Comparison of ENCODE assay signal across 27 cellular contexts in genomic region chr19:3719868-3720532, GRCh38. TPM values are rescaled to one million over a fixed set of nuclear protein-coding genes. Genes with fewer than 3 reads are reported as not detected.
DNase-seq lines count a peak whose midpoint lies in the region; ATAC-seq and TF ChIP-seq lines count a peak whose summit lies in the region.
"Had no signal": no experiment of that assay in that cellular context is flagged by ENCODE, and none has a peak within 500 bp of the region (broad histone marks: within the 10 kb centered on the region; RNA-seq: fewer than 3 reads in every experiment).

No MANE protein-coding gene starts in this region.

- H3K36me3 ChIP-seq in Caco-2 (ENCODE audit: control insufficient read depth, insufficient read depth, low read length) (no peaks in the 10 kb centered on the region), PC-9 (ENCODE audit: low read depth) (no peaks in the 10 kb centered on the region), duodenal mucosa (ENCODE audit: control insufficient read depth in 1 of 2, insufficient read depth in 2 of 2, low read length in 2 of 2) (no peaks in the 10 kb centered on the region), stomach (no peaks in the 10 kb centered on the region), psoas muscle (ENCODE audit: insufficient read depth in 1 of 2, low read depth in 1 of 2) (no peaks in the 10 kb centered on the region)
- H3K36me3 ChIP-seq: BLaER1 treated with 17β-estradiol and CSF1 and Interleukin-3, amounts not matched to agents 10 nM and 100 nM had no signal

- H3K36me3 Mint-ChIP-seq in Caco-2 (ENCODE audit: insufficient read depth, unreplicated experiment), result peaks cover 14% of the 10 kb centered on the region

- H3K27ac Mint-ChIP-seq in Caco-2 (ENCODE audit: unreplicated experiment), result peak overlapping the region; percentile 93
- H3K27ac Mint-ChIP-seq: CD4-positive, alpha-beta T cell had no signal

- in situ Hi-C loops in G401 (cut with HindIII; ENCODE audit: low sequenced_read_pairs), result no loop called here

- no peaks in the 10 kb centered on the region for H3K9me2 ChIP-seq in PC-9 (ENCODE audit: insufficient read depth)

- H2AFZ ChIP-seq in PC-9, result no peak overlapping the region

- no peak overlapping the region for H3K4me3 ChIP-seq in Caco-2 (ENCODE audit: low read depth, low read length)
- H3K4me3 ChIP-seq in PC-9, result no peak overlapping the region
- peak overlapping the region in 1 of 2 donors; percentile 51 for H3K4me3 ChIP-seq in duodenal mucosa (ENCODE audit: low read depth in 1 of 2, low read length in 2 of 2)
- peak overlapping the region in 1 of 4 donors; percentile 3 for H3K4me3 ChIP-seq in stomach
- H3K4me3 ChIP-seq in psoas muscle, result no peak overlapping the region
- H3K4me3 ChIP-seq: BLaER1 treated with 17β-estradiol and CSF1 and Interleukin-3, amounts not matched to agents 10 nM and 100 nM had no signal

- H3K27me3 ChIP-seq in Caco-2 (replicated peaks; ENCODE audit: control insufficient read depth, insufficient read depth, low read length) (no peaks in the 10 kb centered on the region), PC-9 (ENCODE audit: insufficient read depth, low read depth) (no peaks in the 10 kb centered on the region), duodenal mucosa (ENCODE audit: control insufficient read depth in 1 of 2, insufficient read depth in 2 of 2, low read length in 2 of 2) (no peaks in the 10 kb centered on the region), stomach (peaks cover 0 to 61% (median 36%) of the 10 kb centered on the region in 3 donors), foreskin keratinocyte (peaks cover 50% of the 10 kb centered on the region), psoas muscle (ENCODE audit: insufficient read depth in 3 of 3, low read length in 2 of 3) (peaks cover 0 to 53% (median 20%) of the 10 kb centered on the region in 3 donors)

- H3K4me1 ChIP-seq in Caco-2, result peaks cover 36% of the 10 kb centered on the region
- H3K4me1 ChIP-seq in PC-9 (replicated peaks; ENCODE audit: insufficient read depth), result peaks cover 16% of the 10 kb centered on the region; the same call in 1 of the 2 replicates
- H3K4me1 ChIP-seq in duodenal mucosa (ENCODE audit: control insufficient read depth in 1 of 2, insufficient read depth in 2 of 2, low read length in 2 of 2), result peaks cover 16 to 20% of the 10 kb centered on the region in 2 donors
- peaks cover 4 to 68% (median 47%) of the 10 kb centered on the region in 4 donors for H3K4me1 ChIP-seq in stomach
- H3K4me1 ChIP-seq in foreskin keratinocyte, result no peaks in the 10 kb centered on the region
- H3K4me1 ChIP-seq in psoas muscle, result no peaks in the 10 kb centered on the region

- H3K79me2 ChIP-seq in PC-9 (ENCODE audit: low read depth), result 0 out of 2 replicates have a peak, but pooled peaks cover 3% of the 10 kb centered on the region

- intact Hi-C loops in Caco-2 (cut with micrococcal nuclease; ENCODE audit: unreplicated experiment) (loop anchor here (1.0 to 5.0 kb wide), 3 partner anchors 12 to 53 kb away; partner anchors contain the start of genes MRPL54 and TJP3), PC-9 (cut with micrococcal nuclease; ENCODE audit: unreplicated experiment) (loop anchor here (1.0 kb wide), 1 partner anchor 20 kb away; the partner anchor contains the start of gene PIP5K1C), stomach (cut with DNase I; ENCODE audit: low total_unique reads) (no loop called here), psoas muscle (cut with DNase I) (no loop called here)

- no peak for TF ChIP-seq EP300 in stomach (IDR thresholded peaks at IDR 0.05)

- no peaks in the 10 kb centered on the region for H4K20me1 ChIP-seq in PC-9 (ENCODE audit: insufficient read depth)
- H4K20me1 ChIP-seq: BLaER1 treated with 17β-estradiol and CSF1 and Interleukin-3, amounts not matched to agents 10 nM and 100 nM had no signal

- no peak overlapping the region for H3K9ac ChIP-seq in duodenal mucosa (ENCODE audit: low read depth in 1 of 2, low read length in 2 of 2)
- H3K9ac ChIP-seq: BLaER1 treated with 17β-estradiol and CSF1 and Interleukin-3, amounts not matched to agents 10 nM and 100 nM had no signal

- H3K4me1 Mint-ChIP-seq in Caco-2 (ENCODE audit: low read depth, unreplicated experiment), result no peaks in the 10 kb centered on the region

- POLR2A ChIA-PET in Caco-2 (lab: Charles Lee) (interaction anchor here (0.6 to 3.2 kb wide), 4 partner anchors 10 to 347 kb away, joined by 3 to 23 read pairs (median 8); partner anchors contain the start of genes MRPL54 and ZBTB7A), PC-9 (lab: Charles Lee; ENCODE audit: unreplicated experiment) (no interaction called here)

- no peak overlapping the region for H3K27ac ChIP-seq in PC-9
- peak overlapping the region; percentile 80 for H3K27ac ChIP-seq in duodenal mucosa (ENCODE audit: low read depth, low read length)
- peak overlapping the region; percentile 78 to 88 (median 86) for H3K27ac ChIP-seq in stomach
- H3K27ac ChIP-seq in foreskin keratinocyte, result no peak overlapping the region
- H3K27ac ChIP-seq in psoas muscle, result no peak overlapping the region
- H3K27ac ChIP-seq: BLaER1 treated with 17β-estradiol and CSF1 and Interleukin-3, amounts not matched to agents 10 nM and 100 nM; RWPE1 had no signal

- H3K4me2 ChIP-seq in PC-9, result 0 out of 2 replicates have a peak overlapping the region, but pooled peaks have one; percentile 11

- H3K4me3 Mint-ChIP-seq in Caco-2 (ENCODE audit: unreplicated experiment), result peak overlapping the region; percentile 87

- DNase-seq in Caco-2, result no peak
- DNase-seq in PC-9, result no peak
- no peak for DNase-seq in stomach
- no peak for DNase-seq in foreskin keratinocyte
- DNase-seq in psoas muscle, result no peak
- DNase-seq in G401 (ENCODE audit: low spot score), result no peak
- DNase-seq: CD4-positive, alpha-beta T cell; COR-L47; DMS 273 treated with DMSO at 0.1 percent for 48 hours; DMS79; EL; GF-D8; KG1; MM.1S; NCI-H1048; NCI-H1694; NCI-H2029 treated with DMSO at 0.1 percent for 48 hours; NCI-H446 treated with DMSO at 0.1 percent for 48 hours; NCI-H526; NCI-H82; NK-92 treated with Interleukin-12 subunit alpha and Interleukin-12 subunit beta, amount 100 ng/mL, for 24 hours had no signal

- no peaks in the 10 kb centered on the region for H3K9me3 ChIP-seq in Caco-2
- H3K9me3 ChIP-seq in PC-9 (ENCODE audit: insufficient read depth, low read depth), result no peaks in the 10 kb centered on the region
- H3K9me3 ChIP-seq in duodenal mucosa (ENCODE audit: control insufficient read depth in 1 of 2, low read length in 2 of 2), result no peaks in the 10 kb centered on the region
- no peaks in the 10 kb centered on the region for H3K9me3 ChIP-seq in stomach
- no peaks in the 10 kb centered on the region for H3K9me3 ChIP-seq in psoas muscle

- H3K9me3 Mint-ChIP-seq in Caco-2 (ENCODE audit: unreplicated experiment), result no peaks in the 10 kb centered on the region
- H3K9me3 Mint-ChIP-seq: CD4-positive, alpha-beta T cell had no signal

- TSS peak; percentile 69 for BruUV-seq in Caco-2 (replicated peaks; lab: Mats Ljungman, UMichigan)
- BruUV-seq in PC-9 (replicated peaks; lab: Mats Ljungman, UMichigan), result no TSS peak

- no peak for TF ChIP-seq CTCF in Caco-2 (IDR thresholded peaks at IDR 0.05; ENCODE audit: insufficient read depth in 1 of 2, low read depth in 1 of 2, low read length in 1 of 2, severe bottlenecking in 1 of 2, unreplicated experiment in 1 of 2)
- no peak for TF ChIP-seq CTCF in PC-9 (conservative IDR thresholded peaks at IDR 0.05)
- no peak for TF ChIP-seq CTCF in stomach (IDR thresholded peaks at IDR 0.05)
- TF ChIP-seq CTCF in foreskin keratinocyte (conservative IDR thresholded peaks at IDR 0.05), result no peak
- TF ChIP-seq CTCF in psoas muscle (IDR thresholded peaks at IDR 0.05), result no peak

- no peak for TF ChIP-seq POLR2A in stomach (IDR thresholded peaks at IDR 0.05)

- H3F3A ChIP-seq in PC-9 (ENCODE audit: insufficient read depth, low read depth), result peaks cover 16% of the 10 kb centered on the region; the same call in 1 of the 2 replicates

- CTCF ChIA-PET in Caco-2 (lab: Charles Lee), result interaction anchor here (0.7 to 1.0 kb wide), 2 partner anchors 10 to 43 kb away, joined by 4 read pairs; partner anchors contain the start of gene MRPL54
- CTCF ChIA-PET in PC-9 (lab: Charles Lee), result interaction anchor here (1.1 kb wide), 1 partner anchor 21 kb away, joined by 4 read pairs; no protein-coding TSS in a partner anchor

- no peak for ATAC-seq in foreskin keratinocyte
- ATAC-seq in psoas muscle, result no peak

- no peaks in the 10 kb centered on the region for H3K27me3 Mint-ChIP-seq in Caco-2 (ENCODE audit: insufficient read depth, unreplicated experiment)

- 64 to 75% (median 69%) methylated on average over 7 of the region's 7 CpGs for WGBS in stomach, 5 donors
- WGBS in psoas muscle, 3 donors, result 74 to 75% (median 74%) methylated on average over 7 of the region's 7 CpGs

RNA-seq across cellular contexts. Expression of gene TJP3, which starts 11.8 kb away (rescaled TPM):
- 79.3 and 83.6 TPM in 2 replicates for total RNA-seq in Caco-2 (2022)
- 56.8 and 71.5 TPM in 2 replicates for total RNA-seq in PC-9 (2021)
- total RNA-seq in stomach, result 100 to 1,000 TPM in 2 of 5 donors, 10 to 100 TPM in 3; 31.9 to 204 (median 95.1) TPM
- 10 to 100 TPM; 62.3 to 96.1 (median 93.1) TPM for polyA plus RNA-seq in stomach
- not detected in 2 replicates for total RNA-seq in foreskin keratinocyte
- not detected in 2 replicates for polyA plus RNA-seq in foreskin keratinocyte
- total RNA-seq in psoas muscle, result 1 to 10 TPM in 1 of 4 donors, under 1 TPM in 2, not detected in 1; 0.49 to 2.7 (median 0.99) TPM
- polyA plus RNA-seq in psoas muscle, result under 1 TPM; 0.21 to 0.46 (median 0.32) TPM
- 12.4 and 15.1 TPM in 2 replicates for total RNA-seq in G401 (2014; rRNA removed; shearing (Covaris generic))
- total RNA-seq: H4, HT1080 had no signal

RNA-seq across cellular contexts. Expression of gene PIP5K1C, which starts 19.7 kb away (rescaled TPM):
- total RNA-seq in Caco-2 (2022), result 24.5 and 27.0 TPM in 2 replicates
- total RNA-seq in PC-9 (2021), result 19.1 and 20.0 TPM in 2 replicates
- total RNA-seq in stomach, result 100 to 1,000 TPM in 1 of 5 donors, 10 to 100 TPM in 4; 15.1 to 164 (median 36.8) TPM
- 10 to 100 TPM in 2 of 3 donors, 1 to 10 TPM in 1; 8.6 to 18.5 (median 12.5) TPM for polyA plus RNA-seq in stomach
- 15.5 and 16.3 TPM in 2 replicates for total RNA-seq in foreskin keratinocyte
- polyA plus RNA-seq in foreskin keratinocyte, result 10.0 and 11.6 TPM in 2 replicates
- 10 to 100 TPM; 13.5 to 22.4 (median 17.9) TPM for total RNA-seq in psoas muscle
- polyA plus RNA-seq in psoas muscle, result 10 to 100 TPM in 1 of 3 donors, 1 to 10 TPM in 2; 8.7 to 20.7 (median 9.9) TPM
- 5.3 and 13.0 TPM in 2 replicates for total RNA-seq in G401 (2014; rRNA removed; shearing (Covaris generic))

RNA-seq across cellular contexts. Expression of gene APBA3, which starts 41.5 kb away (rescaled TPM):
- total RNA-seq in Caco-2 (2022) (22.1 and 23.5 TPM in 2 replicates), PC-9 (2021) (16.0 and 22.1 TPM in 2 replicates), stomach (100 to 1,000 TPM in 1 of 5 donors, 10 to 100 TPM in 3, 1 to 10 TPM in 1; 9.4 to 111 (median 16.4) TPM), foreskin keratinocyte (14.0 and 16.5 TPM in 2 replicates), psoas muscle (10 to 100 TPM; 17.7 to 23.6 (median 18.4) TPM)
- polyA plus RNA-seq in stomach (10 to 100 TPM; 15.7 to 17.4 (median 16.7) TPM), foreskin keratinocyte (16.2 and 16.6 TPM in 2 replicates), psoas muscle (10 to 100 TPM; 19.4 to 30.1 (median 23.6) TPM)
- 18.2 and 27.1 TPM in 2 replicates for total RNA-seq in G401 (2014; rRNA removed; shearing (Covaris generic))

RNA-seq across cellular contexts. Expression of gene MRPL54, which starts 42.5 kb away (rescaled TPM):
- total RNA-seq in Caco-2 (2022), result 46.4 and 54.5 TPM in 2 replicates
- total RNA-seq in PC-9 (2021), result 31.6 and 42.0 TPM in 2 replicates
- total RNA-seq in stomach, result 100 to 1,000 TPM in 2 of 5 donors, 10 to 100 TPM in 3; 15.2 to 163 (median 58.7) TPM
- polyA plus RNA-seq in stomach, result 100 to 1,000 TPM; 155 to 221 (median 174) TPM
- 60.8 and 65.2 TPM in 2 replicates for total RNA-seq in foreskin keratinocyte
- 94.0 and 100 TPM in 2 replicates for polyA plus RNA-seq in foreskin keratinocyte
- 10 to 100 TPM; 35.2 to 68.8 (median 49.7) TPM for total RNA-seq in psoas muscle
- 10 to 100 TPM; 40.9 to 81.3 (median 77.7) TPM for polyA plus RNA-seq in psoas muscle
- total RNA-seq in G401 (2014; rRNA removed; shearing (Covaris generic)), result 60.7 and 66.3 TPM in 2 replicates

RNA-seq across cellular contexts. Expression of gene RAX2, which starts 52.0 kb away (rescaled TPM):
- not detected in 2 replicates for total RNA-seq in Caco-2 (2022)
- not detected in 2 replicates for total RNA-seq in PC-9 (2021)
- not detected for total RNA-seq in stomach
- polyA plus RNA-seq in stomach, result not detected
- not detected in 2 replicates for total RNA-seq in foreskin keratinocyte
- not detected in 2 replicates for polyA plus RNA-seq in foreskin keratinocyte
- not detected for total RNA-seq in psoas muscle
- not detected for polyA plus RNA-seq in psoas muscle
- total RNA-seq in G401 (2014; rRNA removed; shearing (Covaris generic)), result 0.37 TPM in 1 of 2 replicates, not detected in the other
- total RNA-seq: CD4-positive, alpha-beta T cell; H4; HT1080; SK-MEL-5 had no signal

Comparison
In these comparisons a context has a peak if more than half of its experiments do, and no peak if none do; other contexts are left out.
1. H3K27ac ChIP-seq: peak in duodenal mucosa (single experiment) and stomach (5 of 5); none in PC-9 (single experiment), foreskin keratinocyte (single experiment) and psoas muscle (single experiment).
2. intact Hi-C loops: an anchor here in Caco-2 (1.0 to 5.0 kb wide) and PC-9 (1.0 kb wide); none called in stomach and psoas muscle.